8 cellular contexts compared by ENCODE assay signal in the genomic region with DNA sequence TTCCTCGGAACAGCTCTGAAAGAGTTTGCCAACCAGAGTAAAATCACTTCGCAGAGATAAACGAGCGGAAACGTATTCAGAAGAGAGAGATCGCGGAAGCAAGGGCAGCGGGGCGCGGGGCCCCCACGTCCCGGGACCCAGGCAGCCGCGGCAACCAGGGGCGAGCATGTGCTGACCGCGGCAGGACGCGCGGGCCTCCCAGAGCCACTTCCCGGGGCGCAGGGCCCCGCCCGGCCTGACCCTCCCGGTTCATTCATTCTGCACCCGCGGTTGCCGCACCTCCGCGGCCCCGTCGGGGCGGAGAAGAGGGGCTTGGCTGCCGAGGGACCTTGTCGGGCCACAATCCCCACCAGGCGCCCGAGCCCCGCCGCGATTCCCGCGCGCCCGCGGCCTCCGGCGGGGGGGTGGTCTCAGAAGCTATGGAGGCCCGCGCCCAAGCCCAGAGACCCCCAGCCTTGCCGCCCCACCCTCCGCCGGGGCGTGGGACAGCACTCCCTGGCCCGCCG. TPM values are rescaled to one million over a fixed set of nuclear protein-coding genes. Genes with fewer than 3 reads are reported as not detected.
A peak's percentile ranks its signal among the peaks of the same experiment; 100 is the strongest.
DNase-seq lines count a peak whose midpoint lies in the region; ATAC-seq, FAIRE-seq and TF ChIP-seq lines count a peak whose summit lies in the region.

No MANE protein-coding gene starts in this region.

- H3K14ac ChIP-seq in H1 (ENCODE audit: insufficient read length), result no peak overlapping the region

- TF ChIP-seq RAD21 in H1 (IDR thresholded peaks at IDR 0.05 in 1 of 2, conservative IDR thresholded peaks at IDR 0.05 in 1 of 2; ENCODE audit: low read depth in 2 of 2, low read length in 2 of 2), result no peak

- H3K4ac ChIP-seq in H1 (replicated peaks; ENCODE audit: insufficient read length, low read depth, low read length), result peak overlapping the region; percentile 61

- no peaks in the 10 kb centered on the region for H3K9me3 ChIP-seq in H1 (ENCODE audit: insufficient read depth in 2 of 2, low read depth in 1 of 2, low read length in 1 of 2)
- no peaks in the 10 kb centered on the region for H3K9me3 ChIP-seq in mucosa of rectum (ENCODE audit: control insufficient read depth in 2 of 2, low read length in 2 of 2)
- H3K9me3 ChIP-seq in testis, result no peaks in the 10 kb centered on the region

- peak overlapping the region; percentile 95 for H3K27ac ChIP-seq in H1 (ENCODE audit: low read depth, low read length)
- peak overlapping the region; percentile 89 to 93 for H3K27ac ChIP-seq in mucosa of rectum (ENCODE audit: low read depth in 2 of 2, low read length in 2 of 2)
- H3K27ac ChIP-seq in testis, result peak overlapping the region; percentile 95

- H3K9ac ChIP-seq in H1 (replicated peaks in 1 of 4; ENCODE audit: extremely low read depth in 1 of 4, low read depth in 3 of 4, low read length in 3 of 4) (peak overlapping the region; percentile 84 to 96 (median 92)), mucosa of rectum (ENCODE audit: low read depth in 1 of 2, low read length in 2 of 2) (peak overlapping the region; percentile 77 to 93)

- H4K8ac ChIP-seq in H1 (ENCODE audit: extremely low read depth, insufficient read depth, low read length), result peak overlapping the region; percentile 99

- peak overlapping the region; percentile 32; the same call in 1 of the 2 replicates for H2BK5ac ChIP-seq in H1 (ENCODE audit: low read depth, low read length)

- no peaks in the 10 kb centered on the region for H3K9me3 Mint-ChIP-seq in activated CD4-positive, alpha-beta memory T cell treated with anti-CD3 and anti-CD28 coated beads for 36 hours

- CTCF ChIA-PET in activated CD4-positive, alpha-beta memory T cell treated with anti-CD3 and anti-CD28 coated beads for 36 hours (lab: Charles Lee), result interaction anchor here (0.9 to 3.2 kb wide), 4 partner anchors 21 to 660 kb away, joined by 3 to 15 read pairs (median 4); no protein-coding TSS in a partner anchor
- CTCF ChIA-PET in H1 (lab: Charles Lee; ENCODE audit: partially characterized antibody), result no interaction called here

- POLR2A ChIA-PET in activated CD4-positive, alpha-beta memory T cell treated with anti-CD3 and anti-CD28 coated beads for 36 hours (lab: Charles Lee), result interaction anchor here (1.0 to 2.4 kb wide), 3 partner anchors 19 to 661 kb away, joined by 3 to 13 read pairs (median 3); partner anchors contain the start of gene MRPL42
- POLR2A ChIA-PET in H1 (lab: Charles Lee; ENCODE audit: partially characterized antibody), result interaction anchor here (0.9 to 2.4 kb wide), 7 partner anchors 15 to 678 kb away, joined by 3 to 9 read pairs (median 6); partner anchors contain the start of gene MRPL42

- no peak overlapping the region for H2BK20ac ChIP-seq in H1 (ENCODE audit: low read length)

- H3K27me3 ChIP-seq in H1 (replicated peaks in 1 of 4; ENCODE audit: control insufficient read depth in 3 of 4, extremely low read depth in 1 of 4, insufficient read depth in 3 of 4, low read length in 3 of 4) (no peaks in the 10 kb centered on the region), mucosa of rectum (ENCODE audit: control insufficient read depth in 2 of 2, insufficient read depth in 2 of 2, low read length in 2 of 2) (no peaks in the 10 kb centered on the region), testis (no peaks in the 10 kb centered on the region)

- H2BK12ac ChIP-seq in H1 (ENCODE audit: low read depth, low read length), result no peak overlapping the region

- H3K79me1 ChIP-seq in H1 (ENCODE audit: low read depth, low read length), result no peaks in the 10 kb centered on the region

- no peak overlapping the region for H2AK5ac ChIP-seq in H1 (ENCODE audit: low read depth, low read length)

- TF ChIP-seq POLR2A in H1 (IDR thresholded peaks at IDR 0.05; ENCODE audit: control extremely low read depth in 1 of 2, low read depth in 2 of 2, low read length in 2 of 2) (no peak), testis (IDR thresholded peaks at IDR 0.05) (no peak)

- no peak for FAIRE-seq in H1 (lab: Jason Lieb, UNC)

- H3K4me2 ChIP-seq in H1 (ENCODE audit: insufficient read depth in 1 of 2, low read depth in 2 of 2, low read length in 2 of 2), result peak overlapping the region; percentile 64 to 73

- H2BK15ac ChIP-seq in H1 (ENCODE audit: low read length), result no peak overlapping the region

- H2AFZ ChIP-seq in H1 (ENCODE audit: low read length), result no peak overlapping the region

- peaks cover 11% of the 10 kb centered on the region; the same call in 1 of the 2 replicates for H3K23me2 ChIP-seq in H1 (ENCODE audit: low read depth, low read length)

- TF ChIP-seq EP300 in H1 (IDR thresholded peaks at IDR 0.05; ENCODE audit: borderline replicate concordance in 1 of 2, low read depth in 2 of 2, low read length in 2 of 2), result no peak

- peaks cover 52% of the 10 kb centered on the region for H3K4me1 Mint-ChIP-seq in activated CD4-positive, alpha-beta memory T cell treated with anti-CD3 and anti-CD28 coated beads for 36 hours (ENCODE audit: low read depth)

- peak overlapping the region; percentile 49 for H4K5ac ChIP-seq in H1 (ENCODE audit: insufficient read length, low read depth, low read length)

- peak overlapping the region; percentile 47 for H3K56ac ChIP-seq in H1 (replicated peaks; ENCODE audit: insufficient read length, low read depth, low read length)

- H3K4me3 Mint-ChIP-seq in activated CD4-positive, alpha-beta memory T cell treated with anti-CD3 and anti-CD28 coated beads for 36 hours, result peak overlapping the region; percentile 94

- H3K18ac ChIP-seq in H1 (ENCODE audit: extremely low read depth, low read length), result no peak overlapping the region

- H3K4me1 ChIP-seq in H1 (replicated peaks in 1 of 4; ENCODE audit: control insufficient read depth in 3 of 4, insufficient read depth in 4 of 4, low read length in 3 of 4) (peaks cover 0 to 15% (median 6%) of the 10 kb centered on the region in 4 experiments; a peak in 6 of 7 replicates), mucosa of rectum (ENCODE audit: control insufficient read depth in 2 of 2, insufficient read depth in 2 of 2, low read length in 2 of 2) (peaks cover 10 to 21% of the 10 kb centered on the region in 2 donors), testis (peaks cover 27% of the 10 kb centered on the region)

- H3K23ac ChIP-seq in H1 (ENCODE audit: insufficient read length), result no peak overlapping the region

- H4K20me1 ChIP-seq in H1 (replicated peaks in 1 of 2; ENCODE audit: control insufficient read depth in 1 of 2, insufficient read depth in 2 of 2, low read length in 2 of 2), result peaks cover 18 to 25% of the 10 kb centered on the region in 2 experiments

- H3K27me3 Mint-ChIP-seq in activated CD4-positive, alpha-beta memory T cell treated with anti-CD3 and anti-CD28 coated beads for 36 hours, result no peaks in the 10 kb centered on the region

- DNase-seq in HuH-7.5 (ENCODE audit: low spot score) (peak; percentile 24), H1 (ENCODE audit: low read depth in 1 of 2, low spot score in 2 of 2) (no peak), testis (peak; percentile 33), NCI-H2081 treated with DMSO at 0.1 percent for 48 hours (lab: John Stamatoyannopoulos, UW) (no peak)
- DNase-seq in activated CD4-positive, alpha-beta memory T cell treated with anti-CD3 and anti-CD28 coated beads for 36 hours, result peak; percentile 56

- WGBS in H1 (ENCODE audit: extremely low coverage in 1 of 2, insufficient coverage in 1 of 2, insufficient read length in 1 of 2, insufficient replicate concordance in 2 of 2, low coverage in 1 of 2, low lambda C conversion rate in 2 of 2, missing lambda C conversion rate in 1 of 2), 2 experiments, result 0% methylated on average over 18 of the region's 55 CpGs; no CpG with 5 or more reads in 1 of the 2 experiments
- WGBS in testis, 2 donors, result 0 to 1% methylated on average over 7 to 54 of the region's 55 CpGs

- H3K27ac Mint-ChIP-seq in activated CD4-positive, alpha-beta memory T cell treated with anti-CD3 and anti-CD28 coated beads for 36 hours, result peak overlapping the region; percentile 92

- no peak for TF ChIP-seq CTCF in H1 (IDR thresholded peaks at IDR 0.05; ENCODE audit: control extremely low read depth in 1 of 3, insufficient read depth in 1 of 3, low read depth in 1 of 3, low read length in 3 of 3)
- no peak for TF ChIP-seq CTCF in testis (IDR thresholded peaks at IDR 0.05)

- H2BK120ac ChIP-seq in H1 (replicated peaks; ENCODE audit: low read depth, low read length), result no peak overlapping the region

- no peak overlapping the region for H4K91ac ChIP-seq in H1 (replicated peaks; ENCODE audit: insufficient read length, low read length)

- peaks cover 9% of the 10 kb centered on the region for H3K36me3 Mint-ChIP-seq in activated CD4-positive, alpha-beta memory T cell treated with anti-CD3 and anti-CD28 coated beads for 36 hours

- H3K79me2 ChIP-seq in H1 (ENCODE audit: control insufficient read depth in 1 of 2, insufficient read depth in 2 of 2, low read length in 2 of 2), result peaks cover 40 to 64% of the 10 kb centered on the region in 2 experiments

- H3K4me3 ChIP-seq in GM08714 (ENCODE audit: low read length) (peak overlapping the region; percentile 99), H1 (ENCODE audit: extremely low read depth in 1 of 4, insufficient read depth in 2 of 4, low read depth in 3 of 4, low read length in 4 of 4) (peak overlapping the region; percentile 83 to 96 (median 89)), mucosa of rectum (ENCODE audit: low read length in 2 of 2) (peak overlapping the region; percentile 95 to 98), testis (peak overlapping the region; percentile 96 to 99)

- H3K36me3 ChIP-seq in H1 (ENCODE audit: control insufficient read depth in 2 of 4, insufficient read depth in 4 of 4, low read length in 3 of 4) (no peaks in the 10 kb centered on the region), mucosa of rectum (ENCODE audit: control insufficient read depth in 2 of 2, insufficient read depth in 2 of 2, low read length in 2 of 2) (no peaks in the 10 kb centered on the region), testis (ENCODE audit: low read depth, missing control alignments) (no peaks in the 10 kb centered on the region)

- intact Hi-C loops in activated CD4-positive, alpha-beta memory T cell treated with anti-CD3 and anti-CD28 coated beads for 36 hours (cut with micrococcal nuclease), result loop anchor here (10.0 kb wide), 2 partner anchors 344 to 824 kb away; no protein-coding TSS in a partner anchor
- intact Hi-C loops in testis (cut with DNase I; ENCODE audit: low total_unique reads), result no loop called here

- no peak for ATAC-seq in GM19467 (IDR thresholded peaks at IDR 0.05; ENCODE audit: unreplicated experiment)

RNA-seq across cellular contexts. Expression of gene UBE2N, which starts 0.6 kb away (rescaled TPM):
- 100 to 1,000 TPM; 177 TPM for total RNA-seq in activated CD4-positive, alpha-beta memory T cell treated with anti-CD3 and anti-CD28 coated beads for 36 hours
- 215 and 225 TPM in 2 replicates for total RNA-seq in H1 (2021; fragmentation: NEBNext Ultra II Directional; extraction: Animal tissue kit (Norgen Biotek cat#: 25700))
- 62.1 and 108 TPM in 2 replicates for polyA plus RNA-seq in H1 (2011; rRNA removed)
- 130 TPM for polyA plus RNA-seq in H1 (2011; cell fraction: cytosol; rRNA removed)
- 132 TPM for polyA plus RNA-seq in H1 (2011; cell fraction: nucleus; rRNA removed)
- 210 to 347 TPM (median 221 TPM) in 4 replicates for polyA plus RNA-seq in H1 (2012, experiment 1 of 2)
- polyA plus RNA-seq in H1 (2012, experiment 2 of 2), result 28.2 TPM
- polyA plus RNA-seq in H1 (2013, experiment 1 of 2), result 181 TPM
- polyA plus RNA-seq in H1 (2013, experiment 2 of 2), result 189 TPM
- polyA minus RNA-seq in H1 (2011; rRNA and poly(A)+ RNA removed), result 152 and 209 TPM in 2 replicates
- 84.9 TPM for polyA minus RNA-seq in H1 (2011; cell fraction: cytosol; rRNA and poly(A)+ RNA removed)
- 39.3 TPM for polyA minus RNA-seq in H1 (2011; cell fraction: nucleus; rRNA and poly(A)+ RNA removed)
- 100 to 1,000 TPM in 1 of 2 donors, 10 to 100 TPM in 1; 99.4 to 181 TPM for total RNA-seq in testis
- polyA plus RNA-seq in testis (ENCODE audit: insufficient read depth, low read depth, low replicate concordance), result 368 TPM

RNA-seq across cellular contexts. Expression of gene MRPL42, which starts 26.1 kb away (rescaled TPM):
- 10 to 100 TPM; 65.0 to 67.6 TPM for total RNA-seq in activated CD4-positive, alpha-beta memory T cell treated with anti-CD3 and anti-CD28 coated beads for 36 hours
- 171 and 176 TPM in 2 replicates for total RNA-seq in H1 (2021; fragmentation: NEBNext Ultra II Directional; extraction: Animal tissue kit (Norgen Biotek cat#: 25700))
- 57.5 and 110 TPM in 2 replicates for polyA plus RNA-seq in H1 (2011; rRNA removed)
- polyA plus RNA-seq in H1 (2011; cell fraction: cytosol; rRNA removed), result 101 TPM
- polyA plus RNA-seq in H1 (2011; cell fraction: nucleus; rRNA removed), result 17.9 TPM
- polyA plus RNA-seq in H1 (2012, experiment 1 of 2), result 86.9 to 250 TPM (median 100 TPM) in 4 replicates
- 47.0 TPM for polyA plus RNA-seq in H1 (2012, experiment 2 of 2)
- polyA plus RNA-seq in H1 (2013, experiment 1 of 2), result 117 TPM
- 121 TPM for polyA plus RNA-seq in H1 (2013, experiment 2 of 2)
- polyA minus RNA-seq in H1 (2011; rRNA and poly(A)+ RNA removed), result 104 and 187 TPM in 2 replicates
- polyA minus RNA-seq in H1 (2011; cell fraction: cytosol; rRNA and poly(A)+ RNA removed), result 51.4 TPM
- polyA minus RNA-seq in H1 (2011; cell fraction: nucleus; rRNA and poly(A)+ RNA removed), result 94.6 TPM
- total RNA-seq in testis, result 10 to 100 TPM; 38.8 to 39.6 TPM
- polyA plus RNA-seq in testis (ENCODE audit: insufficient read depth, low read depth, low replicate concordance), result 93.5 TPM

Comparison
In these comparisons a context has a peak if more than half of its experiments do, and no peak if none do; other contexts are left out.
1. DNase-seq: peak in HuH-7.5 (single experiment), activated CD4-positive, alpha-beta memory T cell treated with anti-CD3 and anti-CD28 coated beads for 36 hours (single experiment) and testis (single experiment); none in H1 (0 of 2) and NCI-H2081 treated with DMSO at 0.1 percent for 48 hours (single experiment).
2. Peak in every context shown above with its lines, with median percentiles within 50 percentile points of each other: H3K4me3 ChIP-seq and H3K27ac ChIP-seq.